In the genomic region with DNA sequence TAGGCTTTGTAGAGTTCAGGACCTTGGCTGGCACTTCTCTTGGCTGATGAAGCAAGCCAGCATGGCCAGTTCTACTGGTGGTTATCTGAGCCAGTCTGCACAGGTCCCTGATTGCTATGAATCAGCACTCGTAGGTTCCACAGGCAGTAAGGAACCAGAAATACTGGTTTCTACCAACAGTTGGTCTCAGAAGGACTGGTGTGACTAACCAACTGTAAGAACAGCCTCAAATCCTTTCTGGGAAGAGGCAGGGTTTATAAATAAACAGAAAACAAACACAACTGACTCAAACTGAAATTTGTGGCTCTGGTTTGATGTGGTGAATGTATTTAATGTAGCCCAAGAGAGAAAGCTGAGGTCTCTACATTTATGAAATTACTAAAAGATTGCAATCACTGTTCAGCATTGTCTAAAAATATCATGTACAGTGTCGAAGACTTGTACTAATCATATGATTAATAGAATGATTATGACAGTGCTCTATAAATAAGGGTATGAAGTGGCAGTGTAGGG, we compare ENCODE assay signal across 8 cellular contexts. TPM values are rescaled to one million over a fixed set of nuclear protein-coding genes. Genes with fewer than 3 reads are reported as not detected.
DNase-seq lines count a peak whose midpoint lies in the region; ATAC-seq, FAIRE-seq and TF ChIP-seq lines count a peak whose summit lies in the region.

No MANE protein-coding gene starts in this region.

- no peaks in the 10 kb centered on the region for H3K27me3 Mint-ChIP-seq in activated T-cell treated with anti-CD3 and anti-CD28 coated beads, Interleukin-2, amount 50 U/mL, for 4 hours (ENCODE audit: low read depth)

- peak overlapping the region; percentile 31; the same call in 1 of the 2 replicates for H3K9ac ChIP-seq in HUES64 (ENCODE audit: low read depth, low read length)

- no peaks in the 10 kb centered on the region for H3K36me3 Mint-ChIP-seq in activated T-cell treated with anti-CD3 and anti-CD28 coated beads, Interleukin-2, amount 50 U/mL, for 4 hours (ENCODE audit: insufficient read depth)

- no peaks in the 10 kb centered on the region for H3K9me3 ChIP-seq in HUES64 (ENCODE audit: insufficient read depth, low read depth, low read length)
- no peaks in the 10 kb centered on the region for H3K9me3 ChIP-seq in HAP-1

- in situ Hi-C loops in HAP-1 (cut with MboI; ENCODE audit: low sequenced_read_pairs): no loop called here

- peaks cover 22% of the 10 kb centered on the region for H3K4me1 Mint-ChIP-seq in activated T-cell treated with anti-CD3 and anti-CD28 coated beads, Interleukin-2, amount 50 U/mL, for 4 hours (ENCODE audit: low read depth)

- DNase-seq in activated T-cell treated with anti-CD3 and anti-CD28 coated beads, Interleukin-2, amount 50 U/mL, for 4 hours: no peak
- DNase-seq in kidney epithelial cell (ENCODE audit: low read depth): peak; percentile 59
- DNase-seq in urothelium cell line (ENCODE audit: low spot score): peak; percentile 31
- DNase-seq in HAP-1 (ENCODE audit: low spot score in 2 of 2): no peak
- no peak for DNase-seq in DMS114 treated with DMSO at 0.1 percent for 48 hours (lab: John Stamatoyannopoulos, UW; ENCODE audit: unreplicated experiment)

- WGBS in HUES64: 81% methylated on average over 1 of the region's 2 CpGs

- no peak for TF ChIP-seq CTCF in kidney epithelial cell (IDR thresholded peaks at IDR 0.05; ENCODE audit: insufficient read depth, low read length, poor library complexity, severe bottlenecking)

- H3K27me3 ChIP-seq in HUES64 (ENCODE audit: insufficient read depth, low read length) (no peaks in the 10 kb centered on the region), kidney epithelial cell (ENCODE audit: control insufficient read depth, insufficient read depth, low read length) (no peaks in the 10 kb centered on the region), HAP-1 (ENCODE audit: low read depth) (no peaks in the 10 kb centered on the region)

- H3K36me3 ChIP-seq in HUES64 (ENCODE audit: insufficient read depth, low read length) (no peaks in the 10 kb centered on the region), kidney epithelial cell (ENCODE audit: control insufficient read depth, insufficient read depth, low read length) (no peaks in the 10 kb centered on the region), HAP-1 (replicated peaks) (no peaks in the 10 kb centered on the region)

- FAIRE-seq in urothelium cell line (lab: Jason Lieb, UNC): no peak

- H3K4me3 ChIP-seq in HUES64 (ENCODE audit: low read length) (no peak overlapping the region), kidney epithelial cell (ENCODE audit: low read depth, low read length) (no peak overlapping the region), HAP-1 (no peak overlapping the region)

- H3K4me3 Mint-ChIP-seq in activated T-cell treated with anti-CD3 and anti-CD28 coated beads, Interleukin-2, amount 50 U/mL, for 4 hours: no peak overlapping the region

- peaks cover 3% of the 10 kb centered on the region for H3K9me3 Mint-ChIP-seq in activated T-cell treated with anti-CD3 and anti-CD28 coated beads, Interleukin-2, amount 50 U/mL, for 4 hours

- no peak overlapping the region for H3K27ac ChIP-seq in HUES64 (ENCODE audit: low read depth, low read length)

- peak; percentile 88 for ATAC-seq in GM18499 (IDR thresholded peaks at IDR 0.05; ENCODE audit: insufficient read depth, unreplicated experiment)
- peak; percentile 90 for ATAC-seq in GM21576 (IDR thresholded peaks at IDR 0.05; ENCODE audit: unreplicated experiment)
- ATAC-seq in activated T-cell treated with anti-CD3 and anti-CD28 coated beads, Interleukin-2, amount 50 U/mL, for 4 hours: peak; percentile 93 to 95

- H3K4me1 ChIP-seq in HUES64 (ENCODE audit: insufficient read depth, low read length) (peaks cover 9% of the 10 kb centered on the region; the same call in 1 of the 2 replicates), HAP-1 (no peaks in the 10 kb centered on the region)

RNA-seq across cellular contexts. Expression of gene RAPH1, which starts 44.1 kb away (rescaled TPM):
- polyA plus RNA-seq in HUES64 (2013, experiment 1 of 2): 8.9 TPM
- 10.0 TPM for polyA plus RNA-seq in HUES64 (2013, experiment 2 of 2)
- 10 to 100 TPM; 12.0 to 12.9 (median 12.8) TPM for total RNA-seq in activated T-cell treated with anti-CD3 and anti-CD28 coated beads, Interleukin-2, amount 50 U/mL, for 4 hours
- total RNA-seq in kidney epithelial cell: 18.0 and 28.9 TPM in 2 replicates

Comparison
In these comparisons a context has a peak if more than half of its experiments do, and no peak if none do; other contexts are left out.
1. DNase-seq: peak in kidney epithelial cell (single experiment) and urothelium cell line (single experiment); none in activated T-cell treated with anti-CD3 and anti-CD28 coated beads, Interleukin-2, amount 50 U/mL, for 4 hours (single experiment), HAP-1 (0 of 2) and DMS114 treated with DMSO at 0.1 percent for 48 hours (single experiment).
2. Peak in every context shown above with its lines, with median percentiles within 50 percentile points of each other: ATAC-seq.